15 cellular contexts compared by ENCODE assay signal in the genomic region with DNA sequence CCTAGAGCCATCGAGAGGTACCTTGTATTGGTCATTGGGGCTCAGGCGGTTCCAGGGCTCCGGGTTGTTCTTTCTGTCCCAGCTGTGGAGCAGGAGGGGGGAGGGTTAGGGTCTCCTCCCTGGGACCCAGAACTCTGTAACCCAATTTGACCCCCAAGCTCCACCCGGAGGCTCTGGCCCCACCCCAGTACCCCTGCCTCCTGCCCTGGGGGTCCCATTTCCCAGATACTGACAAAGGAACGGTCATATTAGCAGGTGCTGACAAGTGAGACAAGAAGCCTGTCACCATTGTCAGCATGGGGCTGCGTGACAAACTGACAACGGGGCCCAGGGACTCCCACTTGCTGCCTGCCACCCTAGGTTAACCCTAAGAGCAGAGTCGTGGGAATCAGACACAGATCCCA. TPM values are rescaled to one million over a fixed set of nuclear protein-coding genes. Genes with fewer than 3 reads are reported as not detected.
A peak's percentile ranks its signal among the peaks of the same experiment; 100 is the strongest.
DNase-seq lines count a peak whose midpoint lies in the region; ATAC-seq and TF ChIP-seq lines count a peak whose summit lies in the region.
"Had no signal": no experiment of that assay in that cellular context is flagged by ENCODE, and none has a peak within 500 bp of the region (broad histone marks: within the 10 kb centered on the region; RNA-seq: fewer than 3 reads in every experiment).

No MANE protein-coding gene starts in this region.

- H3K79me2 ChIP-seq in OCI-LY7 (ENCODE audit: insufficient read depth, low read depth, low read length): peaks cover 10% of the 10 kb centered on the region

- peaks cover 0 to 3% (median 0%) of the 10 kb centered on the region in 7 donors for H3K9me3 Mint-ChIP-seq in CD4-positive, CD25-positive, alpha-beta regulatory T cell
- no peaks in the 10 kb centered on the region for H3K9me3 Mint-ChIP-seq in immature natural killer cell
- H3K9me3 Mint-ChIP-seq: central memory CD8-positive, alpha-beta T cell; mesothelial cell of epicardium had no signal

- peaks cover 98% of the 10 kb centered on the region for H3K4me1 ChIP-seq in CD4-positive, CD25-positive, alpha-beta regulatory T cell (ENCODE audit: control insufficient read depth, insufficient read depth, low read length, poor library complexity, severe bottlenecking)
- peaks cover 47% of the 10 kb centered on the region for H3K4me1 ChIP-seq in OCI-LY7 (ENCODE audit: insufficient read depth, low read length, poor library complexity, severe bottlenecking)

- BruUV-seq in OCI-LY7 (replicated peaks; lab: Mats Ljungman, UMichigan): no TSS peak

- peak overlapping the region; percentile 74 for H3K27ac ChIP-seq in CD4-positive, CD25-positive, alpha-beta regulatory T cell (ENCODE audit: insufficient read depth, low read length, poor library complexity, severe bottlenecking)
- H3K27ac ChIP-seq in OCI-LY7 (ENCODE audit: low read depth, low read length, poor library complexity, severe bottlenecking): no peak overlapping the region
- H3K27ac ChIP-seq: epithelial cell of prostate, SJSA1 had no signal

- TF ChIP-seq CTCF in OCI-LY7 (conservative IDR thresholded peaks at IDR 0.05; ENCODE audit: low read length): no peak
- no peak for TF ChIP-seq CTCF in fibroblast of the aortic adventitia (IDR thresholded peaks at IDR 0.05; ENCODE audit: insufficient read depth, low read length)

- peaks cover 26% of the 10 kb centered on the region for H3K36me3 Mint-ChIP-seq in CD4-positive, CD25-positive, alpha-beta regulatory T cell
- H3K36me3 Mint-ChIP-seq in immature natural killer cell: peaks cover 16 to 30% (median 17%) of the 10 kb centered on the region in 3 donors

- peaks cover 6 to 94% (median 60%) of the 10 kb centered on the region in 4 donors for H3K4me1 Mint-ChIP-seq in CD4-positive, CD25-positive, alpha-beta regulatory T cell
- H3K4me1 Mint-ChIP-seq in immature natural killer cell: peaks cover 38 to 44% of the 10 kb centered on the region in 2 donors

- no peak overlapping the region for H3K4me3 ChIP-seq in CD4-positive, CD25-positive, alpha-beta regulatory T cell (ENCODE audit: low read depth, low read length)
- H3K4me3 ChIP-seq in OCI-LY7 (ENCODE audit: low read depth, low read length, poor library complexity, severe bottlenecking) (no peak overlapping the region), fibroblast of the aortic adventitia (ENCODE audit: low read depth, low read length) (peak overlapping the region; percentile 5), skeletal muscle cell (ENCODE audit: low read depth, low read length) (peak overlapping the region; percentile 41)
- H3K4me3 ChIP-seq: SJSA1 had no signal

- DNase-seq in CD4-positive, CD25-positive, alpha-beta regulatory T cell: no peak
- no peak for DNase-seq in OCI-LY7 (ENCODE audit: low spot score)
- DNase-seq in fibroblast of the aortic adventitia (ENCODE audit: low read depth): no peak
- no peak for DNase-seq in skeletal muscle cell (ENCODE audit: low read depth)
- DNase-seq in NK-92 treated with Interleukin-12 subunit alpha and Interleukin-12 subunit beta, amount 100 ng/mL, for 24 hours (lab: John Stamatoyannopoulos, UW): no peak
- DNase-seq in HCEC 1CT: no peak
- no peak for DNase-seq in immature natural killer cell
- DNase-seq: activated naive CD4-positive, alpha-beta T cell treated with Interleukin-2 at 50 U/mL for 16 hours; MM.1S; NCI-H2171 had no signal

- H3K36me3 ChIP-seq in CD4-positive, CD25-positive, alpha-beta regulatory T cell (ENCODE audit: control insufficient read depth, insufficient read depth, low read length): peaks cover 27% of the 10 kb centered on the region
- peaks cover 52% of the 10 kb centered on the region for H3K36me3 ChIP-seq in OCI-LY7 (ENCODE audit: insufficient read depth, low read length)

- intact Hi-C loops in OCI-LY7 (cut with micrococcal nuclease; ENCODE audit: unreplicated experiment): no loop called here

- H2AFZ ChIP-seq in OCI-LY7 (ENCODE audit: low read length): no peak overlapping the region

- no peaks in the 10 kb centered on the region for H3K9me3 ChIP-seq in CD4-positive, CD25-positive, alpha-beta regulatory T cell (ENCODE audit: control insufficient read depth in 2 of 2, low read length in 2 of 2)
- H3K9me3 ChIP-seq in OCI-LY7 (ENCODE audit: low read length): no peaks in the 10 kb centered on the region
- H3K9me3 ChIP-seq: SJSA1 had no signal

- POLR2A ChIA-PET in OCI-LY7 (lab: Charles Lee): no interaction called here

- H3K27me3 Mint-ChIP-seq in CD4-positive, CD25-positive, alpha-beta regulatory T cell: peaks cover 31% of the 10 kb centered on the region
- peaks cover 21 to 28% (median 23%) of the 10 kb centered on the region in 3 donors for H3K27me3 Mint-ChIP-seq in immature natural killer cell (ENCODE audit: low read depth in 3 of 3)

- peak overlapping the region; percentile 28; the same call in 1 of the 2 replicates for H3K4me2 ChIP-seq in OCI-LY7 (ENCODE audit: low read length)

- CTCF ChIA-PET in OCI-LY7 (lab: Charles Lee; ENCODE audit: unreplicated experiment): no interaction called here

- H3K27me3 ChIP-seq in CD4-positive, CD25-positive, alpha-beta regulatory T cell (ENCODE audit: control insufficient read depth, insufficient read depth, low read length): no peaks in the 10 kb centered on the region
- H3K27me3 ChIP-seq: SJSA1 had no signal

- peaks cover 15% of the 10 kb centered on the region; the same call in 1 of the 2 replicates for H4K20me1 ChIP-seq in OCI-LY7 (ENCODE audit: insufficient read depth, low read length)

- peak overlapping the region; percentile 34 to 97 (median 79) for H3K27ac Mint-ChIP-seq in CD4-positive, CD25-positive, alpha-beta regulatory T cell
- no peak overlapping the region for H3K27ac Mint-ChIP-seq in immature natural killer cell
- H3K27ac Mint-ChIP-seq: mesothelial cell of epicardium had no signal

- H3K9me2 ChIP-seq in OCI-LY7 (ENCODE audit: insufficient read depth, low read length): no peaks in the 10 kb centered on the region

- peak overlapping the region in 3 of 4 donors; percentile 76 to 99 (median 84) for H3K4me3 Mint-ChIP-seq in CD4-positive, CD25-positive, alpha-beta regulatory T cell
- no peak overlapping the region for H3K4me3 Mint-ChIP-seq in immature natural killer cell
- H3K4me3 Mint-ChIP-seq: central memory CD8-positive, alpha-beta T cell; mesothelial cell of epicardium had no signal

- ATAC-seq in CD4-positive, CD25-positive, alpha-beta regulatory T cell (ENCODE audit: low read depth in 2 of 2): no peak
- no peak for ATAC-seq in HG02938 (IDR thresholded peaks at IDR 0.05; ENCODE audit: unreplicated experiment)

RNA-seq across cellular contexts. Expression of gene SHMT2, which starts 6.2 kb away (rescaled TPM):
- total RNA-seq in CD4-positive, CD25-positive, alpha-beta regulatory T cell: 108 TPM
- polyA plus RNA-seq in CD4-positive, CD25-positive, alpha-beta regulatory T cell: 100 to 1,000 TPM; 214 to 300 (median 228) TPM
- total RNA-seq in OCI-LY7 (2014; rRNA removed; shearing (Covaris generic)): 394 and 400 TPM in 2 replicates
- total RNA-seq in OCI-LY7 (2022) (415 and 438 TPM in 2 replicates), fibroblast of the aortic adventitia (ENCODE audit: low replicate concordance) (233 and 303 TPM in 2 replicates)
- 10 to 100 TPM; 43.1 to 50.8 (median 49.3) TPM for polyA plus RNA-seq in immature natural killer cell

RNA-seq across cellular contexts. Expression of gene STAC3, which starts 15.3 kb away (rescaled TPM):
- 2.6 TPM for total RNA-seq in CD4-positive, CD25-positive, alpha-beta regulatory T cell
- under 1 TPM in 3 of 4 donors, not detected in 1; 0.10 to 0.52 (median 0.18) TPM for polyA plus RNA-seq in CD4-positive, CD25-positive, alpha-beta regulatory T cell
- 1.4 and 2.5 TPM in 2 replicates for total RNA-seq in OCI-LY7 (2014; rRNA removed; shearing (Covaris generic))
- total RNA-seq in OCI-LY7 (2022) (6.8 and 7.7 TPM in 2 replicates), fibroblast of the aortic adventitia (ENCODE audit: low replicate concordance) (0.90 and 3.8 TPM in 2 replicates)
- not detected for polyA plus RNA-seq in immature natural killer cell

RNA-seq across cellular contexts. Expression of gene NXPH4, which starts 19.1 kb away (rescaled TPM):
- total RNA-seq in CD4-positive, CD25-positive, alpha-beta regulatory T cell: 0.49 TPM
- under 1 TPM in 3 of 4 donors, not detected in 1; 0.09 to 0.46 (median 0.11) TPM for polyA plus RNA-seq in CD4-positive, CD25-positive, alpha-beta regulatory T cell
- 4.7 and 5.3 TPM in 2 replicates for total RNA-seq in OCI-LY7 (2014; rRNA removed; shearing (Covaris generic))
- total RNA-seq in OCI-LY7 (2022): 9.8 and 10.5 TPM in 2 replicates
- 1.9 and 2.4 TPM in 2 replicates for total RNA-seq in fibroblast of the aortic adventitia (ENCODE audit: low replicate concordance)
- not detected for polyA plus RNA-seq in immature natural killer cell

Comparison
In these comparisons a context has a peak if more than half of its experiments do, and no peak if none do; other contexts are left out.
1. H3K4me3 ChIP-seq: peak in fibroblast of the aortic adventitia (single experiment) and skeletal muscle cell (single experiment); none in CD4-positive, CD25-positive, alpha-beta regulatory T cell (single experiment) and OCI-LY7 (single experiment).
2. H3K27ac Mint-ChIP-seq: peak in CD4-positive, CD25-positive, alpha-beta regulatory T cell (3 of 3); none in immature natural killer cell (0 of 6).
3. H3K4me3 Mint-ChIP-seq: peak in CD4-positive, CD25-positive, alpha-beta regulatory T cell (3 of 4); none in immature natural killer cell (0 of 5).